1 cellular context compared by ENCODE assay signal in the genomic region with DNA sequence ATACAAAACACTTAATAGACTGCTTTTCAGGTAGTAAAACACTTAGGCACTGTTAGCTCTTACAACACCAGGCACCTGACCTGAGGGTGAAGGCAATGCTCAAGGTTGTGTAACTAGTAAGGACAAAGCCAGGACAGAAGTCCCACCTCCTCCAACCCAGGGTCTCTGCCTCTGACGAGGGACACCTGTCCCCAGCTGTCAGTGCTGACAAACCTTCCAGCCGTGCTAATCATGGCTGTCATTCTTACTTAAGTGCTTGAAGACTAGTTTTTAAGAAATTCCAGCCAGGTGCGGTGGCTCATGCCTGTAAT.
TF ChIP-seq lines count a peak whose summit lies in the region.

No MANE protein-coding gene starts in this region.

TF ChIP-seq in HepG2, 621 proteins besides CTCF, POLR2A, EP300 and RAD21 (continued from another document and continues in another):
- TF ChIP-seq GLMP (CRISPR knock-in tag; IDR thresholded peaks at IDR 0.05; ENCODE audit: borderline replicate concordance) (no peak), CBX1 (IDR thresholded peaks at IDR 0.05; ENCODE audit: low read depth) (no peak), ZNF777 (CRISPR knock-in tag; IDR thresholded peaks at IDR 0.05) (no peak), CREM (IDR thresholded peaks at IDR 0.05) (no peak), CREM (CRISPR knock-in tag; IDR thresholded peaks at IDR 0.05) (no peak), FIP1L1 (IDR thresholded peaks at IDR 0.05; ENCODE audit: borderline replicate concordance, insufficient read depth, low read depth, low read length) (no peak), SOX5 (CRISPR knock-in tag; IDR thresholded peaks at IDR 0.05; ENCODE audit: borderline replicate concordance) (peak; percentile 18; the same call in 1 of the 2 replicates), BHLHE40 (IDR thresholded peaks at IDR 0.05; ENCODE audit: low read length) (no peak), MXD4 (CRISPR knock-in tag; IDR thresholded peaks at IDR 0.05) (no peak), HDAC2 (CRISPR knock-in tag; IDR thresholded peaks at IDR 0.05) (no peak), ZNF589 (CRISPR knock-in tag; conservative IDR thresholded peaks at IDR 0.05) (no peak), KMT2A (CRISPR knock-in tag; IDR thresholded peaks at IDR 0.05) (no peak), MATR3 (CRISPR knock-in tag; IDR thresholded peaks at IDR 0.05) (no peak), CEBPG (CRISPR knock-in tag; IDR thresholded peaks at IDR 0.05) (peak; percentile 63), SOX13 (IDR thresholded peaks at IDR 0.05) (no peak), SOX13 (CRISPR knock-in tag; conservative IDR thresholded peaks at IDR 0.05 in 1 of 2, IDR thresholded peaks at IDR 0.05 in 1 of 2) (peak in 1 of 2 experiments; percentile 23; a peak in 1 of 4 replicates), CEBPB (IDR thresholded peaks at IDR 0.05; ENCODE audit: borderline replicate concordance, low read depth, low read length) (peak; percentile 56; the same call in 1 of the 2 replicates), KLF9 (CRISPR knock-in tag; IDR thresholded peaks at IDR 0.05; ENCODE audit: low read depth) (no peak), SMARCE1 (IDR thresholded peaks at IDR 0.05; ENCODE audit: borderline replicate concordance) (no peak), ZNF513 (CRISPR knock-in tag; conservative IDR thresholded peaks at IDR 0.05) (no peak), SP5 (CRISPR knock-in tag; IDR thresholded peaks at IDR 0.05; ENCODE audit: borderline replicate concordance, low read depth) (peak; percentile 21; the same call in 1 of the 2 replicates), ZNF224 (CRISPR knock-in tag; IDR thresholded peaks at IDR 0.05) (no peak), PHF5A (CRISPR knock-in tag; IDR thresholded peaks at IDR 0.05; ENCODE audit: low read depth, unreplicated experiment) (no peak), TBL1XR1 (IDR thresholded peaks at IDR 0.05; ENCODE audit: borderline replicate concordance, low read length, partially characterized antibody) (no peak), MYPOP (CRISPR knock-in tag; IDR thresholded peaks at IDR 0.05) (no peak; the same call in 1 of the 2 replicates), ZNF382 (CRISPR knock-in tag; IDR thresholded peaks at IDR 0.05; ENCODE audit: borderline replicate concordance) (no peak), TFAP4 (IDR thresholded peaks at IDR 0.05; ENCODE audit: borderline replicate concordance, low read depth) (no peak), SRSF1 (optimal IDR thresholded peaks at IDR 0.05; ENCODE audit: low read depth, low read length) (no peak), MAFF (IDR thresholded peaks at IDR 0.05; ENCODE audit: low read depth, low read length) (no peak), CENPT (CRISPR knock-in tag; IDR thresholded peaks at IDR 0.05; ENCODE audit: low read depth) (no peak), ESRRA (CRISPR knock-in tag; IDR thresholded peaks at IDR 0.05; ENCODE audit: low read depth) (no peak), ZNF576 (CRISPR knock-in tag; IDR thresholded peaks at IDR 0.05) (no peak), IKZF5 (CRISPR knock-in tag; IDR thresholded peaks at IDR 0.05) (no peak), ZNF251 (CRISPR knock-in tag; IDR thresholded peaks at IDR 0.05) (no peak), ZNF12 (CRISPR knock-in tag; IDR thresholded peaks at IDR 0.05) (0 out of 2 replicates have a peak, but pooled peaks have one; percentile 26), ZNF615 (CRISPR knock-in tag; IDR thresholded peaks at IDR 0.05; ENCODE audit: borderline replicate concordance) (no peak), SMAD1 (CRISPR knock-in tag; IDR thresholded peaks at IDR 0.05; ENCODE audit: borderline replicate concordance, low read depth) (no peak), IKZF4 (CRISPR knock-in tag; IDR thresholded peaks at IDR 0.05; ENCODE audit: borderline replicate concordance, low read depth, not compliant biosample characterization) (no peak), JUNB (CRISPR knock-in tag; IDR thresholded peaks at IDR 0.05; ENCODE audit: borderline replicate concordance) (no peak), ZMYM3 (CRISPR knock-in tag; IDR thresholded peaks at IDR 0.05) (no peak), MTF1 (CRISPR knock-in tag; IDR thresholded peaks at IDR 0.05) (no peak), TEAD3 (CRISPR knock-in tag; optimal IDR thresholded peaks at IDR 0.05; ENCODE audit: borderline replicate concordance) (no peak)
- TF ChIP-seq, protein P1, sequence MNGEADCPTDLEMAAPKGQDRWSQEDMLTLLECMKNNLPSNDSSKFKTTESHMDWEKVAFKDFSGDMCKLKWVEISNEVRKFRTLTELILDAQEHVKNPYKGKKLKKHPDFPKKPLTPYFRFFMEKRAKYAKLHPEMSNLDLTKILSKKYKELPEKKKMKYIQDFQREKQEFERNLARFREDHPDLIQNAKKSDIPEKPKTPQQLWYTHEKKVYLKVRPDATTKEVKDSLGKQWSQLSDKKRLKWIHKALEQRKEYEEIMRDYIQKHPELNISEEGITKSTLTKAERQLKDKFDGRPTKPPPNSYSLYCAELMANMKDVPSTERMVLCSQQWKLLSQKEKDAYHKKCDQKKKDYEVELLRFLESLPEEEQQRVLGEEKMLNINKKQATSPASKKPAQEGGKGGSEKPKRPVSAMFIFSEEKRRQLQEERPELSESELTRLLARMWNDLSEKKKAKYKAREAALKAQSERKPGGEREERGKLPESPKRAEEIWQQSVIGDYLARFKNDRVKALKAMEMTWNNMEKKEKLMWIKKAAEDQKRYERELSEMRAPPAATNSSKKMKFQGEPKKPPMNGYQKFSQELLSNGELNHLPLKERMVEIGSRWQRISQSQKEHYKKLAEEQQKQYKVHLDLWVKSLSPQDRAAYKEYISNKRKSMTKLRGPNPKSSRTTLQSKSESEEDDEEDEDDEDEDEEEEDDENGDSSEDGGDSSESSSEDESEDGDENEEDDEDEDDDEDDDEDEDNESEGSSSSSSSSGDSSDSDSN (CRISPR knock-in tag; IDR thresholded peaks at IDR 0.05) = no peak
- TF ChIP-seq, protein P2, sequence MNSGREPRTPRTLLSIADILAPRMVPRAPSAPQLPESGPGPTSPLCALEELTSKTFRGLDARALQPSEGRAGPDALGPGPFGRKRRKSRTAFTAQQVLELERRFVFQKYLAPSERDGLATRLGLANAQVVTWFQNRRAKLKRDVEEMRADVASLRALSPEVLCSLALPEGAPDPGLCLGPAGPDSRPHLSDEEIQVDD (CRISPR knock-in tag; IDR thresholded peaks at IDR 0.05; ENCODE audit: borderline replicate concordance) = no peak
- TF ChIP-seq, protein P3, sequence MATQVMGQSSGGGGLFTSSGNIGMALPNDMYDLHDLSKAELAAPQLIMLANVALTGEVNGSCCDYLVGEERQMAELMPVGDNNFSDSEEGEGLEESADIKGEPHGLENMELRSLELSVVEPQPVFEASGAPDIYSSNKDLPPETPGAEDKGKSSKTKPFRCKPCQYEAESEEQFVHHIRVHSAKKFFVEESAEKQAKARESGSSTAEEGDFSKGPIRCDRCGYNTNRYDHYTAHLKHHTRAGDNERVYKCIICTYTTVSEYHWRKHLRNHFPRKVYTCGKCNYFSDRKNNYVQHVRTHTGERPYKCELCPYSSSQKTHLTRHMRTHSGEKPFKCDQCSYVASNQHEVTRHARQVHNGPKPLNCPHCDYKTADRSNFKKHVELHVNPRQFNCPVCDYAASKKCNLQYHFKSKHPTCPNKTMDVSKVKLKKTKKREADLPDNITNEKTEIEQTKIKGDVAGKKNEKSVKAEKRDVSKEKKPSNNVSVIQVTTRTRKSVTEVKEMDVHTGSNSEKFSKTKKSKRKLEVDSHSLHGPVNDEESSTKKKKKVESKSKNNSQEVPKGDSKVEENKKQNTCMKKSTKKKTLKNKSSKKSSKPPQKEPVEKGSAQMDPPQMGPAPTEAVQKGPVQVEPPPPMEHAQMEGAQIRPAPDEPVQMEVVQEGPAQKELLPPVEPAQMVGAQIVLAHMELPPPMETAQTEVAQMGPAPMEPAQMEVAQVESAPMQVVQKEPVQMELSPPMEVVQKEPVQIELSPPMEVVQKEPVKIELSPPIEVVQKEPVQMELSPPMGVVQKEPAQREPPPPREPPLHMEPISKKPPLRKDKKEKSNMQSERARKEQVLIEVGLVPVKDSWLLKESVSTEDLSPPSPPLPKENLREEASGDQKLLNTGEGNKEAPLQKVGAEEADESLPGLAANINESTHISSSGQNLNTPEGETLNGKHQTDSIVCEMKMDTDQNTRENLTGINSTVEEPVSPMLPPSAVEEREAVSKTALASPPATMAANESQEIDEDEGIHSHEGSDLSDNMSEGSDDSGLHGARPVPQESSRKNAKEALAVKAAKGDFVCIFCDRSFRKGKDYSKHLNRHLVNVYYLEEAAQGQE (IDR thresholded peaks at IDR 0.05; ENCODE audit: borderline replicate concordance in 1 of 2, low read depth in 1 of 2, low read length in 2 of 2) = no peak
- TF ChIP-seq, protein P4, sequence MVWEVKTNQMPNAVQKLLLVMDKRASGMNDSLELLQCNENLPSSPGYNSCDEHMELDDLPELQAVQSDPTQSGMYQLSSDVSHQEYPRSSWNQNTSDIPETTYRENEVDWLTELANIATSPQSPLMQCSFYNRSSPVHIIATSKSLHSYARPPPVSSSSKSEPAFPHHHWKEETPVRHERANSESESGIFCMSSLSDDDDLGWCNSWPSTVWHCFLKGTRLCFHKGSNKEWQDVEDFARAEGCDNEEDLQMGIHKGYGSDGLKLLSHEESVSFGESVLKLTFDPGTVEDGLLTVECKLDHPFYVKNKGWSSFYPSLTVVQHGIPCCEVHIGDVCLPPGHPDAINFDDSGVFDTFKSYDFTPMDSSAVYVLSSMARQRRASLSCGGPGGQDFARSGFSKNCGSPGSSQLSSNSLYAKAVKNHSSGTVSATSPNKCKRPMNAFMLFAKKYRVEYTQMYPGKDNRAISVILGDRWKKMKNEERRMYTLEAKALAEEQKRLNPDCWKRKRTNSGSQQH (CRISPR knock-in tag; IDR thresholded peaks at IDR 0.05; ENCODE audit: low read depth) = no peak
- TF ChIP-seq, protein P5, sequence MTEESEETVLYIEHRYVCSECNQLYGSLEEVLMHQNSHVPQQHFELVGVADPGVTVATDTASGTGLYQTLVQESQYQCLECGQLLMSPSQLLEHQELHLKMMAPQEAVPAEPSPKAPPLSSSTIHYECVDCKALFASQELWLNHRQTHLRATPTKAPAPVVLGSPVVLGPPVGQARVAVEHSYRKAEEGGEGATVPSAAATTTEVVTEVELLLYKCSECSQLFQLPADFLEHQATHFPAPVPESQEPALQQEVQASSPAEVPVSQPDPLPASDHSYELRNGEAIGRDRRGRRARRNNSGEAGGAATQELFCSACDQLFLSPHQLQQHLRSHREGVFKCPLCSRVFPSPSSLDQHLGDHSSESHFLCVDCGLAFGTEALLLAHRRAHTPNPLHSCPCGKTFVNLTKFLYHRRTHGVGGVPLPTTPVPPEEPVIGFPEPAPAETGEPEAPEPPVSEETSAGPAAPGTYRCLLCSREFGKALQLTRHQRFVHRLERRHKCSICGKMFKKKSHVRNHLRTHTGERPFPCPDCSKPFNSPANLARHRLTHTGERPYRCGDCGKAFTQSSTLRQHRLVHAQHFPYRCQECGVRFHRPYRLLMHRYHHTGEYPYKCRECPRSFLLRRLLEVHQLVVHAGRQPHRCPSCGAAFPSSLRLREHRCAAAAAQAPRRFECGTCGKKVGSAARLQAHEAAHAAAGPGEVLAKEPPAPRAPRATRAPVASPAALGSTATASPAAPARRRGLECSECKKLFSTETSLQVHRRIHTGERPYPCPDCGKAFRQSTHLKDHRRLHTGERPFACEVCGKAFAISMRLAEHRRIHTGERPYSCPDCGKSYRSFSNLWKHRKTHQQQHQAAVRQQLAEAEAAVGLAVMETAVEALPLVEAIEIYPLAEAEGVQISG (CRISPR knock-in tag; IDR thresholded peaks at IDR 0.05) = no peak
